ENCODE assay signal across 1 cellular context in the genomic region with DNA sequence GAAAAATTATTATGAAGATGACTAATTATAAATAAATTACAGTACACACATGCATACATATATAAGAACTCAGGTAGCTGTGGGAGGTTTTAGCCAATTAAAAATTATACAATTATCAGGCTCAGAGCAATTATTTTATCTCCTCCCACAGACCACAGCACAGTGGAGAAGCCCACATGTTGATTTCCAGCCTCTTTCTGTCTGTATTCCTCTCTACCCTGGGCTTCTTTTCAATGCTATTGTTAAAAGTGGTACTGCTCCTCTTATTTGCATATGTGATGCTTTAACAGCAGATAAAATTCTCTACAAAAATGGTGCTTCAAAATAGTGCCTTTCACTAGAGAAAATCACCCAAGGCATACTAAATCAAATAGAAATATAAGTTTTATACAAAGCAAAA.
TF ChIP-seq lines count a peak whose summit lies in the region.

No MANE protein-coding gene starts in this region.

TF ChIP-seq in GM23338, 12 proteins besides CTCF, POLR2A, EP300 and RAD21 (continued from another document):
- TF ChIP-seq, protein P1, sequence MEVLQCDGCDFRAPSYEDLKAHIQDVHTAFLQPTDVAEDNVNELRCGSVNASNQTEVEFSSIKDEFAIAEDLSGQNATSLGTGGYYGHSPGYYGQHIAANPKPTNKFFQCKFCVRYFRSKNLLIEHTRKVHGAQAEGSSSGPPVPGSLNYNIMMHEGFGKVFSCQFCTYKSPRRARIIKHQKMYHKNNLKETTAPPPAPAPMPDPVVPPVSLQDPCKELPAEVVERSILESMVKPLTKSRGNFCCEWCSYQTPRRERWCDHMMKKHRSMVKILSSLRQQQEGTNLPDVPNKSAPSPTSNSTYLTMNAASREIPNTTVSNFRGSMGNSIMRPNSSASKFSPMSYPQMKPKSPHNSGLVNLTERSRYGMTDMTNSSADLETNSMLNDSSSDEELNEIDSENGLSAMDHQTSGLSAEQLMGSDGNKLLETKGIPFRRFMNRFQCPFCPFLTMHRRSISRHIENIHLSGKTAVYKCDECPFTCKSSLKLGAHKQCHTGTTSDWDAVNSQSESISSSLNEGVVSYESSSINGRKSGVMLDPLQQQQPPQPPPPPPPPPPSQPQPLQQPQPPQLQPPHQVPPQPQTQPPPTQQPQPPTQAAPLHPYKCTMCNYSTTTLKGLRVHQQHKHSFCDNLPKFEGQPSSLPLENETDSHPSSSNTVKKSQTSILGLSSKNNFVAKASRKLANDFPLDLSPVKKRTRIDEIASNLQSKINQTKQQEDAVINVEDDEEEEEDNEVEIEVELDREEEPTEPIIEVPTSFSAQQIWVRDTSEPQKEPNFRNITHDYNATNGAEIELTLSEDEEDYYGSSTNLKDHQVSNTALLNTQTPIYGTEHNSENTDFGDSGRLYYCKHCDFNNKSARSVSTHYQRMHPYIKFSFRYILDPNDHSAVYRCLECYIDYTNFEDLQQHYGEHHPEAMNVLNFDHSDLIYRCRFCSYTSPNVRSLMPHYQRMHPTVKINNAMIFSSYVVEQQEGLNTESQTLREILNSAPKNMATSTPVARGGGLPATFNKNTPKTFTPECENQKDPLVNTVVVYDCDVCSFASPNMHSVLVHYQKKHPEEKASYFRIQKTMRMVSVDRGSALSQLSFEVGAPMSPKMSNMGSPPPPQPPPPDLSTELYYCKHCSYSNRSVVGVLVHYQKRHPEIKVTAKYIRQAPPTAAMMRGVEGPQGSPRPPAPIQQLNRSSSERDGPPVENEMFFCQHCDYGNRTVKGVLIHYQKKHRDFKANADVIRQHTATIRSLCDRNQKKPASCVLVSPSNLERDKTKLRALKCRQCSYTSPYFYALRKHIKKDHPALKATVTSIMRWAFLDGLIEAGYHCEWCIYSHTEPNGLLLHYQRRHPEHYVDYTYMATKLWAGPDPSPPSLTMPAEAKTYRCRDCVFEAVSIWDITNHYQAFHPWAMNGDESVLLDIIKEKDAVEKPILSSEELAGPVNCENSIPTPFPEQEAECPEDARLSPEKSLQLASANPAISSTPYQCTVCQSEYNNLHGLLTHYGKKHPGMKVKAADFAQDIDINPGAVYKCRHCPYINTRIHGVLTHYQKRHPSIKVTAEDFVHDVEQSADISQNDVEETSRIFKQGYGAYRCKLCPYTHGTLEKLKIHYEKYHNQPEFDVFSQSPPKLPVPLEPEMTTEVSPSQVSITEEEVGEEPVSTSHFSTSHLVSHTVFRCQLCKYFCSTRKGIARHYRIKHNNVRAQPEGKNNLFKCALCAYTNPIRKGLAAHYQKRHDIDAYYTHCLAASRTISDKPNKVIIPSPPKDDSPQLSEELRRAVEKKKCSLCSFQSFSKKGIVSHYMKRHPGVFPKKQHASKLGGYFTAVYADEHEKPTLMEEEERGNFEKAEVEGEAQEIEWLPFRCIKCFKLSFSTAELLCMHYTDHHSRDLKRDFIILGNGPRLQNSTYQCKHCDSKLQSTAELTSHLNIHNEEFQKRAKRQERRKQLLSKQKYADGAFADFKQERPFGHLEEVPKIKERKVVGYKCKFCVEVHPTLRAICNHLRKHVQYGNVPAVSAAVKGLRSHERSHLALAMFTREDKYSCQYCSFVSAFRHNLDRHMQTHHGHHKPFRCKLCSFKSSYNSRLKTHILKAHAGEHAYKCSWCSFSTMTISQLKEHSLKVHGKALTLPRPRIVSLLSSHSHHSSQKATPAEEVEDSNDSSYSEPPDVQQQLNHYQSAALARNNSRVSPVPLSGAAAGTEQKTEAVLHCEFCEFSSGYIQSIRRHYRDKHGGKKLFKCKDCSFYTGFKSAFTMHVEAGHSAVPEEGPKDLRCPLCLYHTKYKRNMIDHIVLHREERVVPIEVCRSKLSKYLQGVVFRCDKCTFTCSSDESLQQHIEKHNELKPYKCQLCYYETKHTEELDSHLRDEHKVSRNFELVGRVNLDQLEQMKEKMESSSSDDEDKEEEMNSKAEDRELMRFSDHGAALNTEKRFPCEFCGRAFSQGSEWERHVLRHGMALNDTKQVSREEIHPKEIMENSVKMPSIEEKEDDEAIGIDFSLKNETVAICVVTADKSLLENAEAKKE (CRISPR knock-in tag; IDR thresholded peaks at IDR 0.05), result no peak
- TF ChIP-seq ZNF114 (CRISPR knock-in tag; IDR thresholded peaks at IDR 0.05), result no peak
- no peak for TF ChIP-seq NANOG (IDR thresholded peaks at IDR 0.05; ENCODE audit: borderline replicate concordance)
- TF ChIP-seq JUNB (IDR thresholded peaks at IDR 0.05; ENCODE audit: unreplicated experiment), result no peak
- no peak for TF ChIP-seq CREB1 (CRISPR knock-in tag; IDR thresholded peaks at IDR 0.05; ENCODE audit: low read depth)
- TF ChIP-seq, protein P2, sequence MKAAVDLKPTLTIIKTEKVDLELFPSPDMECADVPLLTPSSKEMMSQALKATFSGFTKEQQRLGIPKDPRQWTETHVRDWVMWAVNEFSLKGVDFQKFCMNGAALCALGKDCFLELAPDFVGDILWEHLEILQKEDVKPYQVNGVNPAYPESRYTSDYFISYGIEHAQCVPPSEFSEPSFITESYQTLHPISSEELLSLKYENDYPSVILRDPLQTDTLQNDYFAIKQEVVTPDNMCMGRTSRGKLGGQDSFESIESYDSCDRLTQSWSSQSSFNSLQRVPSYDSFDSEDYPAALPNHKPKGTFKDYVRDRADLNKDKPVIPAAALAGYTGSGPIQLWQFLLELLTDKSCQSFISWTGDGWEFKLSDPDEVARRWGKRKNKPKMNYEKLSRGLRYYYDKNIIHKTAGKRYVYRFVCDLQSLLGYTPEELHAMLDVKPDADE (IDR thresholded peaks at IDR 0.05), result no peak
- TF ChIP-seq POLR2AphosphoS5 (IDR thresholded peaks at IDR 0.05; ENCODE audit: low read depth), result no peak
- TF ChIP-seq STAT1 (IDR thresholded peaks at IDR 0.05; ENCODE audit: unreplicated experiment), result no peak
- no peak for TF ChIP-seq EZH2phosphoT487 (IDR thresholded peaks at IDR 0.05; ENCODE audit: unreplicated experiment)
- no peak for TF ChIP-seq ZNF331 (CRISPR knock-in tag; IDR thresholded peaks at IDR 0.05; ENCODE audit: low read depth)
- TF ChIP-seq, protein P3, sequence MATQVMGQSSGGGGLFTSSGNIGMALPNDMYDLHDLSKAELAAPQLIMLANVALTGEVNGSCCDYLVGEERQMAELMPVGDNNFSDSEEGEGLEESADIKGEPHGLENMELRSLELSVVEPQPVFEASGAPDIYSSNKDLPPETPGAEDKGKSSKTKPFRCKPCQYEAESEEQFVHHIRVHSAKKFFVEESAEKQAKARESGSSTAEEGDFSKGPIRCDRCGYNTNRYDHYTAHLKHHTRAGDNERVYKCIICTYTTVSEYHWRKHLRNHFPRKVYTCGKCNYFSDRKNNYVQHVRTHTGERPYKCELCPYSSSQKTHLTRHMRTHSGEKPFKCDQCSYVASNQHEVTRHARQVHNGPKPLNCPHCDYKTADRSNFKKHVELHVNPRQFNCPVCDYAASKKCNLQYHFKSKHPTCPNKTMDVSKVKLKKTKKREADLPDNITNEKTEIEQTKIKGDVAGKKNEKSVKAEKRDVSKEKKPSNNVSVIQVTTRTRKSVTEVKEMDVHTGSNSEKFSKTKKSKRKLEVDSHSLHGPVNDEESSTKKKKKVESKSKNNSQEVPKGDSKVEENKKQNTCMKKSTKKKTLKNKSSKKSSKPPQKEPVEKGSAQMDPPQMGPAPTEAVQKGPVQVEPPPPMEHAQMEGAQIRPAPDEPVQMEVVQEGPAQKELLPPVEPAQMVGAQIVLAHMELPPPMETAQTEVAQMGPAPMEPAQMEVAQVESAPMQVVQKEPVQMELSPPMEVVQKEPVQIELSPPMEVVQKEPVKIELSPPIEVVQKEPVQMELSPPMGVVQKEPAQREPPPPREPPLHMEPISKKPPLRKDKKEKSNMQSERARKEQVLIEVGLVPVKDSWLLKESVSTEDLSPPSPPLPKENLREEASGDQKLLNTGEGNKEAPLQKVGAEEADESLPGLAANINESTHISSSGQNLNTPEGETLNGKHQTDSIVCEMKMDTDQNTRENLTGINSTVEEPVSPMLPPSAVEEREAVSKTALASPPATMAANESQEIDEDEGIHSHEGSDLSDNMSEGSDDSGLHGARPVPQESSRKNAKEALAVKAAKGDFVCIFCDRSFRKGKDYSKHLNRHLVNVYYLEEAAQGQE (IDR thresholded peaks at IDR 0.05; ENCODE audit: unreplicated experiment), result no peak
